Comparison of ENCODE assay signal across 13 cellular contexts in the genomic region with DNA sequence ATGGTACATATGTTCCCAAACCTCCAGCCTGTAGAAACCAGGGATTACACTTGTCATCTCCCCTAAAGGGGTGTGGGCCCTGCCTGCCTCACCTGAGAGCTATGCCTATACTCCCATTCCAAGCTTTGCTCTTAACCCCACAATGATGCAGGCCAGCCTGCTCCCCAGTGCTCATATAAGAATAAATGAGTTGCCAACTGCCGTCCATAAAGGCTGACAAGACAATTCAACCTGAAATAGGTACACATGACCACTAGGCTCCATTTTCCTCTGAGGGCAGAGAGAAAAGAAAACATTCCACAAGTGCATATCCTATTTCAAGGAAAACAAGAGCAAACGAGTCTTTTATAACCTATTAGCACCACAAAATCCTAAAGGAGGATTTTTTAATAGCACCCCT. TPM values are rescaled to one million over a fixed set of nuclear protein-coding genes. Genes with fewer than 3 reads are reported as not detected.
A peak's percentile ranks its signal among the peaks of the same experiment; 100 is the strongest.
DNase-seq lines count a peak whose midpoint lies in the region; ATAC-seq and TF ChIP-seq lines count a peak whose summit lies in the region.
"Had no signal": no experiment of that assay in that cellular context is flagged by ENCODE, and none has a peak within 500 bp of the region (broad histone marks: within the 10 kb centered on the region; RNA-seq: fewer than 3 reads in every experiment).

No MANE protein-coding gene starts in this region.

- no peaks in the 10 kb centered on the region for H3K27me3 ChIP-seq in breast epithelium
- H3K27me3 ChIP-seq in mammary epithelial cell (ENCODE audit: insufficient read depth, low read length): no peaks in the 10 kb centered on the region
- no peaks in the 10 kb centered on the region for H3K27me3 ChIP-seq in thymus (ENCODE audit: control insufficient read depth, insufficient read depth)
- H3K27me3 ChIP-seq: brain microvascular endothelial cell had no signal

- TF ChIP-seq CTCF in breast epithelium (IDR thresholded peaks at IDR 0.05): no peak
- no peak for TF ChIP-seq CTCF in mammary epithelial cell (conservative IDR thresholded peaks at IDR 0.05 in 1 of 2, IDR thresholded peaks at IDR 0.05 in 1 of 2; ENCODE audit: extremely low read depth in 1 of 2, insufficient read depth in 1 of 2, low read depth in 1 of 2, low read length in 2 of 2)

- ATAC-seq in effector memory CD8-positive, alpha-beta T cell (replicated peaks): no peak
- no peak for ATAC-seq in activated T-helper 17 cell treated with anti-CD3 and anti-CD28 coated beads, Interleukin-2, amount 50 U/mL, for 72 hours (replicated peaks)
- ATAC-seq: activated CD4-positive, alpha-beta T cell treated with anti-CD3 and anti-CD28 coated beads for 36 hours; left ventricle myocardium superior had no signal

- in situ Hi-C loops in mammary epithelial cell (cut with MboI; ENCODE audit: low sequenced_read_pairs in 2 of 2): loop anchor here in 1 of 2 donors (10.0 kb wide), 1 partner anchor 94 kb away; no protein-coding TSS in a partner anchor

- DNase-seq in breast epithelium (ENCODE audit: low spot score in 2 of 2) (peak in 1 of 2 donors; percentile 14), mammary epithelial cell (no peak), NCI-H2029 (lab: John Stamatoyannopoulos, UW) (peak; percentile 59), NCI-H1105 treated with DMSO at 0.1 percent for 48 hours (lab: John Stamatoyannopoulos, UW) (no peak)
- DNase-seq in effector memory CD8-positive, alpha-beta T cell: no peak
- DNase-seq: activated CD4-positive, alpha-beta T cell treated with anti-CD3 and anti-CD28 coated beads for 36 hours; activated gamma-delta T cell; brain microvascular endothelial cell; hypothalamus; left ventricle myocardium superior; SIG-M5 had no signal

- H3K4me3 Mint-ChIP-seq in effector memory CD8-positive, alpha-beta T cell: no peak overlapping the region
- no peak overlapping the region for H3K4me3 Mint-ChIP-seq in activated T-helper 17 cell treated with anti-CD3 and anti-CD28 coated beads, Interleukin-2, amount 50 U/mL, for 72 hours
- H3K4me3 Mint-ChIP-seq: activated CD4-positive, alpha-beta T cell treated with anti-CD3 and anti-CD28 coated beads for 36 hours had no signal

- no TSS peak for BruUV-seq in mammary epithelial cell (replicated peaks; lab: Mats Ljungman, UMichigan)

- H3K4me1 ChIP-seq in breast epithelium (peaks cover 4 to 12% of the 10 kb centered on the region in 2 donors), mammary epithelial cell (ENCODE audit: insufficient read depth, low read length) (peaks cover 35% of the 10 kb centered on the region), thymus (ENCODE audit: control insufficient read depth, insufficient read depth, low read length) (no peaks in the 10 kb centered on the region)

- no peak overlapping the region for H2AFZ ChIP-seq in mammary epithelial cell (ENCODE audit: low read depth, low read length)

- peaks cover 96% of the 10 kb centered on the region for H3K36me3 Mint-ChIP-seq in effector memory CD8-positive, alpha-beta T cell (ENCODE audit: insufficient read depth)
- H3K36me3 Mint-ChIP-seq in activated T-helper 17 cell treated with anti-CD3 and anti-CD28 coated beads, Interleukin-2, amount 50 U/mL, for 72 hours (ENCODE audit: low read depth): peaks cover 97% of the 10 kb centered on the region

- no peaks in the 10 kb centered on the region for H3K9me3 Mint-ChIP-seq in effector memory CD8-positive, alpha-beta T cell
- no peaks in the 10 kb centered on the region for H3K9me3 Mint-ChIP-seq in activated T-helper 17 cell treated with anti-CD3 and anti-CD28 coated beads, Interleukin-2, amount 50 U/mL, for 72 hours

- intact Hi-C loops in breast epithelium (cut with DNase I; ENCODE audit: low total_unique reads) (no loop called here), mammary epithelial cell (cut with micrococcal nuclease) (no loop called here)

- dilution Hi-C loops in mammary epithelial cell (cut with HindIII; ENCODE audit: low sequenced_read_pairs): loop anchor here (5.0 kb wide), 2 partner anchors 61 to 96 kb away; no protein-coding TSS in a partner anchor

- TF ChIP-seq POLR2A in breast epithelium (IDR thresholded peaks at IDR 0.05): no peak

- H3K79me2 ChIP-seq in mammary epithelial cell (ENCODE audit: insufficient read depth, low read length): peaks cover 75% of the 10 kb centered on the region

- no peaks in the 10 kb centered on the region for H3K36me3 ChIP-seq in breast epithelium
- H3K36me3 ChIP-seq in mammary epithelial cell (ENCODE audit: insufficient read depth, low read length): peaks cover 24% of the 10 kb centered on the region
- peaks cover 50% of the 10 kb centered on the region for H3K36me3 ChIP-seq in thymus (ENCODE audit: control insufficient read depth, insufficient read depth)

- H3K4me3 ChIP-seq in breast epithelium (no peak overlapping the region), mammary epithelial cell (replicated peaks in 1 of 3; ENCODE audit: insufficient read depth in 1 of 3, low read depth in 2 of 3, low read length in 3 of 3) (no peak overlapping the region), thymus (ENCODE audit: low read length) (no peak overlapping the region)

- H3K27me3 Mint-ChIP-seq in effector memory CD8-positive, alpha-beta T cell: no peaks in the 10 kb centered on the region
- H3K27me3 Mint-ChIP-seq in activated T-helper 17 cell treated with anti-CD3 and anti-CD28 coated beads, Interleukin-2, amount 50 U/mL, for 72 hours: no peaks in the 10 kb centered on the region
- H3K27me3 Mint-ChIP-seq: activated CD4-positive, alpha-beta T cell treated with anti-CD3 and anti-CD28 coated beads for 36 hours had no signal

- WGBS in mammary epithelial cell (ENCODE audit: low coverage, missing lambda C conversion rate): 29% methylated on average over 2 of the region's 2 CpGs
- WGBS in thymus: 74% methylated on average over 2 of the region's 2 CpGs

- CTCF ChIA-PET in mammary epithelial cell (lab: Charles Lee; ENCODE audit: low non-redundant PET): interaction anchor here (0.8 kb wide), 1 partner anchor 109 kb away, joined by 5 read pairs; no protein-coding TSS in a partner anchor

- H3K9ac ChIP-seq in mammary epithelial cell (ENCODE audit: insufficient read depth, low read length): no peak overlapping the region

- H3K9me3 ChIP-seq in breast epithelium (no peaks in the 10 kb centered on the region), mammary epithelial cell (replicated peaks; ENCODE audit: insufficient read depth, low read length) (no peaks in the 10 kb centered on the region), thymus (ENCODE audit: control insufficient read depth) (no peaks in the 10 kb centered on the region)

- H4K20me1 ChIP-seq in mammary epithelial cell (ENCODE audit: insufficient read depth, low read length): peaks cover 3% of the 10 kb centered on the region

- H3K4me1 Mint-ChIP-seq in effector memory CD8-positive, alpha-beta T cell (ENCODE audit: low read depth in 2 of 2): peaks cover 21 to 36% of the 10 kb centered on the region in 2 donors
- H3K4me1 Mint-ChIP-seq in activated T-helper 17 cell treated with anti-CD3 and anti-CD28 coated beads, Interleukin-2, amount 50 U/mL, for 72 hours: peaks cover 16% of the 10 kb centered on the region

- H3K27ac ChIP-seq in breast epithelium (peak overlapping the region; percentile 60 to 71), mammary epithelial cell (ENCODE audit: insufficient read depth, low read depth, low read length) (no peak overlapping the region), thymus (ENCODE audit: low read depth) (peak overlapping the region; percentile 64)
- H3K27ac ChIP-seq: brain microvascular endothelial cell had no signal

- peak overlapping the region; percentile 10 to 99 for H3K27ac Mint-ChIP-seq in effector memory CD8-positive, alpha-beta T cell
- no peak overlapping the region for H3K27ac Mint-ChIP-seq in activated T-helper 17 cell treated with anti-CD3 and anti-CD28 coated beads, Interleukin-2, amount 50 U/mL, for 72 hours

- no peak overlapping the region for H3K4me2 ChIP-seq in mammary epithelial cell (ENCODE audit: insufficient read depth, low read depth, low read length)

RNA-seq across cellular contexts. Expression of gene SKP1, which starts 28.4 kb away (rescaled TPM):
- 100 to 1,000 TPM; 158 to 291 (median 259) TPM for total RNA-seq in breast epithelium
- total RNA-seq in mammary epithelial cell: 100 to 1,000 TPM; 146 to 231 TPM
- 389 TPM for polyA plus RNA-seq in mammary epithelial cell
- 130 TPM for polyA minus RNA-seq in mammary epithelial cell
- 387 TPM for polyA plus RNA-seq in thymus
- 100 to 1,000 TPM; 152 to 209 TPM for total RNA-seq in activated T-helper 17 cell treated with anti-CD3 and anti-CD28 coated beads, Interleukin-2, amount 50 U/mL, for 72 hours

RNA-seq across cellular contexts. Expression of gene TCF7, which starts 33.8 kb away (rescaled TPM):
- 1 to 10 TPM; 2.1 to 8.0 (median 6.6) TPM for total RNA-seq in breast epithelium
- total RNA-seq in mammary epithelial cell: 1 to 10 TPM; 3.3 to 6.5 TPM
- polyA plus RNA-seq in mammary epithelial cell: 2.0 TPM
- polyA minus RNA-seq in mammary epithelial cell: 18.8 TPM
- 247 TPM for polyA plus RNA-seq in thymus
- total RNA-seq in activated T-helper 17 cell treated with anti-CD3 and anti-CD28 coated beads, Interleukin-2, amount 50 U/mL, for 72 hours: 10 to 100 TPM in 1 of 2 donors, 1 to 10 TPM in 1; 5.9 to 42.2 TPM
